ENCODE assay signal across 1 cellular context in the genomic region with DNA sequence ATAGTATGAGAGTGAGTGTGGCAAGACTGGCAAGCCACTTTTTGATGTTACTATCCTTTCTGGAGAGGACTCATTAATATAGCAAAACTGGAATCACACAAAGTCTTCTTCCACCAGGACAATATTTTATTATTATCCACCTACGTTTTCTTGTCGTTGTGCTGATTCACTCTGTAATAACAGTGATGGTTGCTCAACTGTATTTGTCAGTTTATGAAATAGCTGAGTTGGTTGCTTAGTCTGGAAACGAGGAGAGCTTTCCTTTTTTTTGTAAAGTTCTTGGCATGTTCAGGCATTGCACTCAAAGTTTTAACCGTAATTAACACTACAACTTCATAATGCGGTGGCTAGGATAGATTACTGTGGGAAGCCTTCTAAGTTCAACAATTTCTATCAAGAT.
TF ChIP-seq lines count a peak whose summit lies in the region.

No MANE protein-coding gene starts in this region.

TF ChIP-seq in GM23338, 12 proteins besides CTCF, POLR2A, EP300 and RAD21 (continued from another document):
- TF ChIP-seq, protein P1, sequence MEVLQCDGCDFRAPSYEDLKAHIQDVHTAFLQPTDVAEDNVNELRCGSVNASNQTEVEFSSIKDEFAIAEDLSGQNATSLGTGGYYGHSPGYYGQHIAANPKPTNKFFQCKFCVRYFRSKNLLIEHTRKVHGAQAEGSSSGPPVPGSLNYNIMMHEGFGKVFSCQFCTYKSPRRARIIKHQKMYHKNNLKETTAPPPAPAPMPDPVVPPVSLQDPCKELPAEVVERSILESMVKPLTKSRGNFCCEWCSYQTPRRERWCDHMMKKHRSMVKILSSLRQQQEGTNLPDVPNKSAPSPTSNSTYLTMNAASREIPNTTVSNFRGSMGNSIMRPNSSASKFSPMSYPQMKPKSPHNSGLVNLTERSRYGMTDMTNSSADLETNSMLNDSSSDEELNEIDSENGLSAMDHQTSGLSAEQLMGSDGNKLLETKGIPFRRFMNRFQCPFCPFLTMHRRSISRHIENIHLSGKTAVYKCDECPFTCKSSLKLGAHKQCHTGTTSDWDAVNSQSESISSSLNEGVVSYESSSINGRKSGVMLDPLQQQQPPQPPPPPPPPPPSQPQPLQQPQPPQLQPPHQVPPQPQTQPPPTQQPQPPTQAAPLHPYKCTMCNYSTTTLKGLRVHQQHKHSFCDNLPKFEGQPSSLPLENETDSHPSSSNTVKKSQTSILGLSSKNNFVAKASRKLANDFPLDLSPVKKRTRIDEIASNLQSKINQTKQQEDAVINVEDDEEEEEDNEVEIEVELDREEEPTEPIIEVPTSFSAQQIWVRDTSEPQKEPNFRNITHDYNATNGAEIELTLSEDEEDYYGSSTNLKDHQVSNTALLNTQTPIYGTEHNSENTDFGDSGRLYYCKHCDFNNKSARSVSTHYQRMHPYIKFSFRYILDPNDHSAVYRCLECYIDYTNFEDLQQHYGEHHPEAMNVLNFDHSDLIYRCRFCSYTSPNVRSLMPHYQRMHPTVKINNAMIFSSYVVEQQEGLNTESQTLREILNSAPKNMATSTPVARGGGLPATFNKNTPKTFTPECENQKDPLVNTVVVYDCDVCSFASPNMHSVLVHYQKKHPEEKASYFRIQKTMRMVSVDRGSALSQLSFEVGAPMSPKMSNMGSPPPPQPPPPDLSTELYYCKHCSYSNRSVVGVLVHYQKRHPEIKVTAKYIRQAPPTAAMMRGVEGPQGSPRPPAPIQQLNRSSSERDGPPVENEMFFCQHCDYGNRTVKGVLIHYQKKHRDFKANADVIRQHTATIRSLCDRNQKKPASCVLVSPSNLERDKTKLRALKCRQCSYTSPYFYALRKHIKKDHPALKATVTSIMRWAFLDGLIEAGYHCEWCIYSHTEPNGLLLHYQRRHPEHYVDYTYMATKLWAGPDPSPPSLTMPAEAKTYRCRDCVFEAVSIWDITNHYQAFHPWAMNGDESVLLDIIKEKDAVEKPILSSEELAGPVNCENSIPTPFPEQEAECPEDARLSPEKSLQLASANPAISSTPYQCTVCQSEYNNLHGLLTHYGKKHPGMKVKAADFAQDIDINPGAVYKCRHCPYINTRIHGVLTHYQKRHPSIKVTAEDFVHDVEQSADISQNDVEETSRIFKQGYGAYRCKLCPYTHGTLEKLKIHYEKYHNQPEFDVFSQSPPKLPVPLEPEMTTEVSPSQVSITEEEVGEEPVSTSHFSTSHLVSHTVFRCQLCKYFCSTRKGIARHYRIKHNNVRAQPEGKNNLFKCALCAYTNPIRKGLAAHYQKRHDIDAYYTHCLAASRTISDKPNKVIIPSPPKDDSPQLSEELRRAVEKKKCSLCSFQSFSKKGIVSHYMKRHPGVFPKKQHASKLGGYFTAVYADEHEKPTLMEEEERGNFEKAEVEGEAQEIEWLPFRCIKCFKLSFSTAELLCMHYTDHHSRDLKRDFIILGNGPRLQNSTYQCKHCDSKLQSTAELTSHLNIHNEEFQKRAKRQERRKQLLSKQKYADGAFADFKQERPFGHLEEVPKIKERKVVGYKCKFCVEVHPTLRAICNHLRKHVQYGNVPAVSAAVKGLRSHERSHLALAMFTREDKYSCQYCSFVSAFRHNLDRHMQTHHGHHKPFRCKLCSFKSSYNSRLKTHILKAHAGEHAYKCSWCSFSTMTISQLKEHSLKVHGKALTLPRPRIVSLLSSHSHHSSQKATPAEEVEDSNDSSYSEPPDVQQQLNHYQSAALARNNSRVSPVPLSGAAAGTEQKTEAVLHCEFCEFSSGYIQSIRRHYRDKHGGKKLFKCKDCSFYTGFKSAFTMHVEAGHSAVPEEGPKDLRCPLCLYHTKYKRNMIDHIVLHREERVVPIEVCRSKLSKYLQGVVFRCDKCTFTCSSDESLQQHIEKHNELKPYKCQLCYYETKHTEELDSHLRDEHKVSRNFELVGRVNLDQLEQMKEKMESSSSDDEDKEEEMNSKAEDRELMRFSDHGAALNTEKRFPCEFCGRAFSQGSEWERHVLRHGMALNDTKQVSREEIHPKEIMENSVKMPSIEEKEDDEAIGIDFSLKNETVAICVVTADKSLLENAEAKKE (CRISPR knock-in tag; IDR thresholded peaks at IDR 0.05): no peak
TF ChIP-seq in GM23338: peak in this region for 0.
